12 cellular contexts compared by ENCODE assay signal in genomic region chr12:78759387-78759786, GRCh38.
DNase-seq lines count a peak whose midpoint lies in the region; ATAC-seq, FAIRE-seq and TF ChIP-seq lines count a peak whose summit lies in the region.
"Had no signal": no experiment of that assay in that cellular context is flagged by ENCODE, and none has a peak within 500 bp of the region (broad histone marks: within the 10 kb centered on the region; RNA-seq: fewer than 3 reads in every experiment).

No MANE protein-coding gene starts in this region.

- H3K4me2 ChIP-seq in IMR-90 (ENCODE audit: low read depth, low read length) (no peak overlapping the region), K562 (ENCODE audit: insufficient read depth, low read length) (no peak overlapping the region), keratinocyte (ENCODE audit: control insufficient read depth, extremely low read depth, insufficient read depth, low read depth, low read length) (no peak overlapping the region)

- no peaks in the 10 kb centered on the region for H3K79me1 ChIP-seq in IMR-90 (ENCODE audit: low read depth in 1 of 2, low read length in 2 of 2)

- no peak for TF ChIP-seq POLR2A in IMR-90 (IDR thresholded peaks at IDR 0.05; ENCODE audit: low read depth, low read length)
- no peak for TF ChIP-seq POLR2A in K562 (conservative IDR thresholded peaks at IDR 0.05)
- TF ChIP-seq POLR2A in sigmoid colon (IDR thresholded peaks at IDR 0.05): no peak

- H3K36me3 ChIP-seq in IMR-90 (ENCODE audit: control insufficient read depth, insufficient read depth, low read length) (no peaks in the 10 kb centered on the region), K562 (ENCODE audit: control insufficient read depth, insufficient read depth, low read length) (no peaks in the 10 kb centered on the region), keratinocyte (ENCODE audit: control insufficient read depth in 2 of 2, extremely low read depth in 1 of 2, insufficient read depth in 2 of 2, low read length in 2 of 2) (no peaks in the 10 kb centered on the region), sigmoid colon (no peaks in the 10 kb centered on the region)
- H3K36me3 ChIP-seq: upper lobe of left lung had no signal

- in situ Hi-C loops in IMR-90 (cut with MboI; ENCODE audit: low sequenced_read_pairs): no loop called here
- in situ Hi-C loops in K562 (cut with MboI): no loop called here

- H2AK9ac ChIP-seq in IMR-90 (replicated peaks; ENCODE audit: low read depth, low read length, poor library complexity): no peak overlapping the region

- H3K18ac ChIP-seq in IMR-90 (ENCODE audit: low read depth, low read length): peak overlapping the region; percentile 74; the same call in 1 of the 2 replicates

- 0 out of 2 replicates have a peak overlapping the region, but pooled peaks have one; percentile 17 for H4K91ac ChIP-seq in IMR-90 (ENCODE audit: insufficient read depth, low read depth, low read length)

- no peak overlapping the region for H3K27ac ChIP-seq in IMR-90 (ENCODE audit: insufficient read depth, low read length)
- no peak overlapping the region for H3K27ac ChIP-seq in K562 (ENCODE audit: extremely low read depth, low read depth, low read length)
- no peak overlapping the region for H3K27ac ChIP-seq in keratinocyte (ENCODE audit: control insufficient read depth, insufficient read depth, low read length)
- no peak overlapping the region for H3K27ac ChIP-seq in sigmoid colon
- H3K27ac ChIP-seq: upper lobe of left lung had no signal

- H3K27me3 ChIP-seq in IMR-90 (ENCODE audit: control insufficient read depth, insufficient read depth, low read length) (no peaks in the 10 kb centered on the region), K562 (ENCODE audit: control insufficient read depth in 2 of 2, insufficient read depth in 2 of 2, low read length in 2 of 2) (no peaks in the 10 kb centered on the region), keratinocyte (ENCODE audit: control insufficient read depth, extremely low read depth, insufficient read depth, low read length) (no peaks in the 10 kb centered on the region), sigmoid colon (no peaks in the 10 kb centered on the region)
- H3K27me3 ChIP-seq: upper lobe of left lung had no signal

- H3K9me1 ChIP-seq in IMR-90 (ENCODE audit: insufficient read depth, low read length) (no peaks in the 10 kb centered on the region), K562 (ENCODE audit: control insufficient read depth, insufficient read depth, low read length) (no peaks in the 10 kb centered on the region), keratinocyte (ENCODE audit: control insufficient read depth, extremely low read depth, insufficient read depth, low read length) (no peaks in the 10 kb centered on the region)

- H3K23ac ChIP-seq in IMR-90 (ENCODE audit: low read depth, low read length): no peak overlapping the region

- no peak overlapping the region for H3K56ac ChIP-seq in IMR-90 (ENCODE audit: extremely low read depth, insufficient read depth, low read length)

- H2AK5ac ChIP-seq in IMR-90 (ENCODE audit: low read depth, low read length): no peak overlapping the region; the same call in 1 of the 2 replicates

- H4K5ac ChIP-seq in IMR-90 (ENCODE audit: low read depth, low read length): peak overlapping the region; percentile 21

- H4K20me1 ChIP-seq in IMR-90 (ENCODE audit: insufficient read depth, low read length) (no peaks in the 10 kb centered on the region), K562 (replicated peaks; ENCODE audit: control insufficient read depth, insufficient read depth, low read length) (no peaks in the 10 kb centered on the region), keratinocyte (ENCODE audit: control insufficient read depth, extremely low read depth, insufficient read depth, low read length) (no peaks in the 10 kb centered on the region)

- H3K4me1 ChIP-seq in IMR-90 (ENCODE audit: control insufficient read depth, insufficient read depth, low read length) (no peaks in the 10 kb centered on the region; the same call in 1 of the 2 replicates), K562 (replicated peaks in 1 of 2; ENCODE audit: control insufficient read depth in 2 of 2, insufficient read depth in 2 of 2, low read length in 2 of 2) (no peaks in the 10 kb centered on the region), keratinocyte (ENCODE audit: control insufficient read depth, extremely low read depth, insufficient read depth, low read length) (peaks cover 4% of the 10 kb centered on the region), sigmoid colon (no peaks in the 10 kb centered on the region)
- H3K4me1 ChIP-seq: upper lobe of left lung had no signal

- DNase-seq in AG20443 (ENCODE audit: low spot score) (peak; percentile 9), IMR-90 (peak; percentile 68), K562 (ENCODE audit: extremely low read depth in 1 of 4, low spot score in 3 of 4) (peak in 1 of 4 experiments; percentile 15), keratinocyte (ENCODE audit: low read depth, low spot score) (no peak), sigmoid colon (no peak), NCI-H524 treated with DMSO at 0.1 percent for 48 hours (lab: John Stamatoyannopoulos, UW) (no peak)
- DNase-seq in activated naive CD4-positive, alpha-beta T cell (lab: John Stamatoyannopoulos, UW): no peak
- DNase-seq: activated naive CD4-positive, alpha-beta T cell treated with anti-CD3 and anti-CD28 coated beads, Interleukin-2, amount 10 ng/mL, durations not matched to agents 7 days and 5 days; CD8-positive, alpha-beta T cell; MV-4-11; upper lobe of left lung had no signal

- peak overlapping the region; percentile 25; the same call in 1 of the 2 replicates for H3K14ac ChIP-seq in IMR-90 (replicated peaks; ENCODE audit: low read depth, low read length)

- intact Hi-C loops in IMR-90 (cut with micrococcal nuclease) (no loop called here), K562 (cut with micrococcal nuclease) (no loop called here), sigmoid colon (cut with DNase I) (no loop called here)

- H3K9me3 ChIP-seq in IMR-90 (ENCODE audit: control insufficient read depth, insufficient read depth, low read length): no peaks in the 10 kb centered on the region
- H3K9me3 ChIP-seq in K562 (replicated peaks; ENCODE audit: control insufficient read depth, insufficient read depth, low read depth, low read length): no peaks in the 10 kb centered on the region
- no peaks in the 10 kb centered on the region for H3K9me3 ChIP-seq in keratinocyte (ENCODE audit: control insufficient read depth, low read depth, low read length)
- H3K9me3 ChIP-seq in sigmoid colon: no peaks in the 10 kb centered on the region
- H3K9me3 ChIP-seq: upper lobe of left lung had no signal

- no peak; the same call in 1 of the 2 replicates for ATAC-seq in IMR-90 (ENCODE audit: low read depth)
- no peak for ATAC-seq in K562
- ATAC-seq in HG02759 (IDR thresholded peaks at IDR 0.05; ENCODE audit: unreplicated experiment): no peak
- ATAC-seq: CD8-positive, alpha-beta T cell had no signal

- H3K4me3 ChIP-seq in IMR-90 (ENCODE audit: insufficient read depth, low read depth, low read length): no peak overlapping the region
- no peak overlapping the region for H3K4me3 ChIP-seq in K562
- no peak overlapping the region for H3K4me3 ChIP-seq in keratinocyte (ENCODE audit: control insufficient read depth in 2 of 3, extremely low read depth in 1 of 3, insufficient read depth in 2 of 3, low read depth in 1 of 3, low read length in 3 of 3)
- H3K4me3 ChIP-seq in sigmoid colon: no peak overlapping the region
- H3K4me3 ChIP-seq: upper lobe of left lung had no signal

- TF ChIP-seq RAD21 in IMR-90 (IDR thresholded peaks at IDR 0.05; ENCODE audit: low read length) (no peak), K562 (CRISPR knock-in tag; conservative IDR thresholded peaks at IDR 0.05 in 1 of 2, IDR thresholded peaks at IDR 0.05 in 1 of 2) (no peak)

- POLR2A ChIA-PET in IMR-90 (lab: Charles Lee; ENCODE audit: unreplicated experiment): no interaction called here
- POLR2A ChIA-PET in K562 (lab: Yijun Ruan, JAX): no interaction called here

- H4K8ac ChIP-seq in IMR-90 (ENCODE audit: low read depth in 2 of 2, low read length in 2 of 2): peak overlapping the region in 1 of 2 experiments; percentile 80; a peak in 2 of 4 replicates

- dilution Hi-C loops in IMR-90 (cut with HindIII; ENCODE audit: low sequenced_read_pairs, unreplicated experiment) (no loop called here), keratinocyte (cut with MboI; ENCODE audit: extremely low pct_ligation_motif_present, low sequenced_read_pairs) (no loop called here)

- no TSS peak for BruUV-seq in IMR-90 (replicated peaks; lab: Mats Ljungman, UMichigan)
- BruUV-seq in K562 (replicated peaks; lab: Mats Ljungman, UMichigan): no TSS peak

- TF ChIP-seq CTCF in IMR-90 (conservative IDR thresholded peaks at IDR 0.05; ENCODE audit: low read depth, low read length) (no peak), K562 (IDR thresholded peaks at IDR 0.05 in 2 of 3, conservative IDR thresholded peaks at IDR 0.05 in 1 of 3; ENCODE audit: insufficient read depth in 2 of 3, low read depth in 1 of 3, low read length in 3 of 3) (no peak), keratinocyte (optimal IDR thresholded peaks at IDR 0.05 in 1 of 3, IDR thresholded peaks at IDR 0.05 in 1 of 3, conservative IDR thresholded peaks at IDR 0.05 in 1 of 3; ENCODE audit: extremely low read depth in 1 of 3, insufficient read depth in 2 of 3, low read length in 3 of 3) (no peak), sigmoid colon (IDR thresholded peaks at IDR 0.05) (no peak)

- WGBS in IMR-90 (ENCODE audit: extremely low coverage in 2 of 2, insufficient read length in 1 of 2), 2 experiments: 100% methylated on average over 1 of the region's 4 CpGs; no CpG with 5 or more reads in 1 of the 2 experiments
- 3% methylated on average over 4 of the region's 4 CpGs for WGBS in K562 (ENCODE audit: insufficient coverage, low coverage, missing lambda C conversion rate)
- WGBS in sigmoid colon, 2 donors: 66 to 84% methylated on average over 4 of the region's 4 CpGs

- H2BK20ac ChIP-seq in IMR-90 (ENCODE audit: low read depth, low read length): peak overlapping the region; percentile 6; the same call in 1 of the 2 replicates

- peak overlapping the region; percentile 83 for H2AFZ ChIP-seq in IMR-90 (replicated peaks; ENCODE audit: low read length, poor library complexity)
- no peak overlapping the region for H2AFZ ChIP-seq in K562 (ENCODE audit: low read depth, low read length)
- H2AFZ ChIP-seq in keratinocyte (ENCODE audit: control insufficient read depth, low read length): peak overlapping the region; percentile 69

- H3K79me2 ChIP-seq in K562 (ENCODE audit: control insufficient read depth, insufficient read depth, low read length) (no peaks in the 10 kb centered on the region), keratinocyte (ENCODE audit: control insufficient read depth, insufficient read depth, low read length) (no peaks in the 10 kb centered on the region)

- H2BK5ac ChIP-seq in IMR-90 (ENCODE audit: low read depth, low read length, poor library complexity, severe bottlenecking): peak overlapping the region; percentile 51

- FAIRE-seq in K562 (lab: Jason Lieb, UNC): no peak
- no peak for FAIRE-seq in keratinocyte (lab: Jason Lieb, UNC)

- H3K9ac ChIP-seq in IMR-90 (ENCODE audit: low read depth, low read length): no peak overlapping the region
- H3K9ac ChIP-seq in K562 (ENCODE audit: insufficient read depth in 1 of 2, low read depth in 2 of 2, low read length in 2 of 2): no peak overlapping the region
- H3K9ac ChIP-seq in keratinocyte (ENCODE audit: control insufficient read depth, extremely low read depth, insufficient read depth, low read length): no peak overlapping the region

- no peak overlapping the region; the same call in 1 of the 2 replicates for H3K4ac ChIP-seq in IMR-90 (ENCODE audit: low read depth, low read length)

- no peak for TF ChIP-seq EP300 in K562 (IDR thresholded peaks at IDR 0.05; ENCODE audit: low read length)
- TF ChIP-seq EP300 in sigmoid colon (IDR thresholded peaks at IDR 0.05): no peak

- H2BK120ac ChIP-seq in IMR-90 (ENCODE audit: low read depth, low read length): peak overlapping the region; percentile 83

- CTCF ChIA-PET in IMR-90 (lab: Yijun Ruan, JAX): interaction anchor here (0.5 kb wide), 1 partner anchor 8 kb away, joined by 3 read pairs; no protein-coding TSS in a partner anchor
- CTCF ChIA-PET in K562 (lab: Yijun Ruan, JAX; ENCODE audit: low intra/inter-chr PET ratio): no interaction called here

- H2BK15ac ChIP-seq in IMR-90 (ENCODE audit: low read depth, low read length): no peak overlapping the region

Comparison
In these comparisons a context has a peak if more than half of its experiments do, and no peak if none do; other contexts are left out.
1. DNase-seq: peak in AG20443 (single experiment) and IMR-90 (single experiment); none in keratinocyte (single experiment), sigmoid colon (single experiment), NCI-H524 treated with DMSO at 0.1 percent for 48 hours (single experiment) and activated naive CD4-positive, alpha-beta T cell (0 of 4).